Comparison of ENCODE assay signal across 1 cellular context in the genomic region with DNA sequence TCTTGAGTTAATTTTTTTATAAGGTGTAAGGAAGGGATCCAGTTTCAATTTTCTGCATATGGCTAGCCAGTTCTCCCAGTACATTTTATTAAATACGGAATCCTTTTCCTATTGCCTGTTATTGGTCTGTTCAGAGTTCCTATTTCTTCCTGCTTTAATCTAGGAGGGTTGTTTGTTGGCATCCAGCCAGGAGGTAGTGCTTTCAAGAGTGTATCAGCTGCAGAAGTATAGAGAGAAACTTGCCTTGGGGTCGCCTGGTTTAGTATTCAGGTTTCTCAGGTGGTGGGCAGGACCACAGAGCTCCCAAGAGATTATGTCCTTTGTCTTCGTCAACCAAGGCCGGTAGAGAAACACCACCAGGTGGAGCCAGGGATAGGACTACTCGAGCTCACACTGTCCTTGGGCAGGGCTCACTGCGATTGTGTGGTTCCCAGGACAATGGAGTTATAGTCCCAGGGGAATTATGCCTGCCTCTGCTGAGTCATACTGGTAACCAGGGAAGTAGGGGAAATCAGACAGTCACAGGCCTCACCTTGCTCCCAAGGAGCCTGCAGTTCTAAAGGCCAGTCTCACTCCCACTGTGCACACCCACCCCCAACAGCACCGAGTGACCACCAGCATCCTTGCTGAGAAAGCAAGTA.
TF ChIP-seq lines count a peak whose summit lies in the region.

No MANE protein-coding gene starts in this region.

TF ChIP-seq in K562, 482 proteins besides CTCF, POLR2A, EP300 and RAD21 (continued from another document):
- no peak for TF ChIP-seq ZNF282 (CRISPR knock-in tag; IDR thresholded peaks at IDR 0.05)
